9 cellular contexts compared by ENCODE assay signal in genomic region chr4:163591614-163592020, GRCh38.
A peak's percentile ranks its signal among the peaks of the same experiment; 100 is the strongest.
DNase-seq lines count a peak whose midpoint lies in the region; ATAC-seq and TF ChIP-seq lines count a peak whose summit lies in the region.
"Had no signal": no experiment of that assay in that cellular context is flagged by ENCODE, and none has a peak within 500 bp of the region (broad histone marks: within the 10 kb centered on the region; RNA-seq: fewer than 3 reads in every experiment).

No MANE protein-coding gene starts in this region.

- ATAC-seq in GM18909 (IDR thresholded peaks at IDR 0.05; ENCODE audit: poor library complexity, unreplicated experiment) (peak; percentile 89), HG02678 (IDR thresholded peaks at IDR 0.05; ENCODE audit: unreplicated experiment) (peak; percentile 79)

- H3K4me3 ChIP-seq in coronary artery = no peak overlapping the region
- H3K4me3 ChIP-seq: GM23248 had no signal

- TF ChIP-seq CTCF in coronary artery (IDR thresholded peaks at IDR 0.05) = no peak

- peak; percentile 94 to 96 for DNase-seq in Kasumi-1 (lab: John Stamatoyannopoulos, UW)
- DNase-seq in pons (ENCODE audit: low spot score) = peak; percentile 60
- no peak for DNase-seq in UCSD-AML1 (lab: John Stamatoyannopoulos, UW; ENCODE audit: unreplicated experiment)
- DNase-seq in coronary artery (ENCODE audit: low spot score) = no peak
- no peak for DNase-seq in activated CD8-positive, alpha-beta memory T cell treated with anti-CD3 and anti-CD28 coated beads, Interleukin-2, amount 50 U/mL, for 48 hours
- DNase-seq: erythroblast, GM23248 had no signal

- no peak overlapping the region for H3K27ac ChIP-seq in coronary artery
- H3K27ac ChIP-seq: GM23248 had no signal

Comparison
In these comparisons a context has a peak if more than half of its experiments do, and no peak if none do; other contexts are left out.
1. DNase-seq: peak in Kasumi-1 (2 of 2) and pons (single experiment); none in UCSD-AML1 (single experiment), coronary artery (single experiment) and activated CD8-positive, alpha-beta memory T cell treated with anti-CD3 and anti-CD28 coated beads, Interleukin-2, amount 50 U/mL, for 48 hours (single experiment).